Comparison of ENCODE assay signal across 8 cellular contexts in genomic region chr1:224004552-224005315, GRCh38.
DNase-seq lines count a peak whose midpoint lies in the region; ATAC-seq and TF ChIP-seq lines count a peak whose summit lies in the region.
"Not testable (repeated sequence)": the region's sequence is repeated elsewhere in the genome, so short reads cannot be mapped to it uniquely, and the experiment has no call there.

No MANE protein-coding gene starts in this region.

- not testable (repeated sequence) for H3K27me3 Mint-ChIP-seq in activated CD8-positive, alpha-beta memory T cell treated with anti-CD3 and anti-CD28 coated beads, Interleukin-2, amount 10 ng/mL, durations not matched to agents 7 days and 5 days; central memory CD8-positive, alpha-beta T cell

- not testable (repeated sequence) for H3F3A ChIP-seq in SK-N-SH (replicated peaks; ENCODE audit: insufficient read depth)

- H2AFZ ChIP-seq in SK-N-SH (ENCODE audit: low read depth) = not testable (repeated sequence)

- H3K4me1 ChIP-seq in SK-N-SH (ENCODE audit: control insufficient read depth in 1 of 2, insufficient read depth in 2 of 2, low read depth in 1 of 2, low read length in 1 of 2) = not testable (repeated sequence)

- in situ Hi-C loops in GM13976 (cut with MboI; ENCODE audit: low sequenced_read_pairs, unreplicated experiment) = not testable (repeated sequence)

- peaks cover 22% of the 10 kb centered on the region; the same call in 1 of the 2 replicates for H3K79me2 ChIP-seq in SK-N-SH (ENCODE audit: insufficient read depth)

- not testable (repeated sequence) for H3K27me3 ChIP-seq in SK-N-SH (ENCODE audit: insufficient read depth)

- WGBS in SK-N-SH (ENCODE audit: low lambda C conversion rate) = 75% methylated on average over 4 of the region's 4 CpGs

- peak; percentile 50 for TF ChIP-seq CTCF in AG10803 (conservative IDR thresholded peaks at IDR 0.05; ENCODE audit: low read length)
- TF ChIP-seq CTCF in GM13976 (IDR thresholded peaks at IDR 0.05; ENCODE audit: borderline replicate concordance, control extremely low read depth, extremely low read depth, insufficient read depth, missing control alignments) = not testable (repeated sequence)
- peak; percentile 57 for TF ChIP-seq CTCF in SK-N-SH (IDR thresholded peaks at IDR 0.05)

- H3K36me3 Mint-ChIP-seq in activated CD8-positive, alpha-beta memory T cell treated with anti-CD3 and anti-CD28 coated beads, Interleukin-2, amount 10 ng/mL, durations not matched to agents 7 days and 5 days = peaks cover 26% of the 10 kb centered on the region
- not testable (repeated sequence) for H3K36me3 Mint-ChIP-seq in central memory CD8-positive, alpha-beta T cell (ENCODE audit: insufficient read depth)

- not testable (repeated sequence) for H4K20me1 ChIP-seq in SK-N-SH (ENCODE audit: insufficient read depth)

- H3K9me2 ChIP-seq in SK-N-SH = not testable (repeated sequence)

- not testable (repeated sequence) for H3K4me3 ChIP-seq in AG10803 (ENCODE audit: low read length); SK-N-SH (ENCODE audit: low read depth in 2 of 2, low read length in 1 of 2)

- H3K4me2 ChIP-seq in SK-N-SH = not testable (repeated sequence)

- H3K4me1 Mint-ChIP-seq in activated CD8-positive, alpha-beta memory T cell treated with anti-CD3 and anti-CD28 coated beads, Interleukin-2, amount 10 ng/mL, durations not matched to agents 7 days and 5 days; central memory CD8-positive, alpha-beta T cell: not testable (repeated sequence)

- TF ChIP-seq EP300 in SK-N-SH (IDR thresholded peaks at IDR 0.05; ENCODE audit: borderline replicate concordance in 1 of 2, low read depth in 1 of 2, low read length in 1 of 2) = not testable (repeated sequence)

- peak; percentile 27 for DNase-seq in AG10803 (ENCODE audit: low read depth)
- DNase-seq in GM13976 (ENCODE audit: low spot score) = peak; percentile 0
- peak; percentile 82 for DNase-seq in NAMALWA (ENCODE audit: low spot score)
- peak; percentile 6 for DNase-seq in SK-N-SH
- DNase-seq in activated CD8-positive, alpha-beta memory T cell treated with anti-CD3 and anti-CD28 coated beads, Interleukin-2, amount 10 ng/mL, durations not matched to agents 7 days and 5 days = peak; percentile 64
- peak; percentile 26 to 47 for DNase-seq in central memory CD8-positive, alpha-beta T cell (ENCODE audit: low spot score in 2 of 2)
- DNase-seq in kidney glomerular epithelial cell (lab: John Stamatoyannopoulos, UW) = peak; percentile 1
- DNase-seq in stimulated activated CD4-positive, alpha-beta T cell treated with anti-CD3 and anti-CD28 coated beads, Interleukin-2, amount 100 ng/mL, for 4 hours (ENCODE audit: low read depth) = peak; percentile 35

- POLR2A ChIA-PET in SK-N-SH (lab: Yijun Ruan, JAX) = not testable (repeated sequence)

- not testable (repeated sequence) for H3K9me3 ChIP-seq in SK-N-SH

- not testable (repeated sequence) for H3K9me3 Mint-ChIP-seq in activated CD8-positive, alpha-beta memory T cell treated with anti-CD3 and anti-CD28 coated beads, Interleukin-2, amount 10 ng/mL, durations not matched to agents 7 days and 5 days (ENCODE audit: low read depth); central memory CD8-positive, alpha-beta T cell

- peak; percentile 56; the same call in 1 of the 2 replicates for TF ChIP-seq RAD21 in SK-N-SH (IDR thresholded peaks at IDR 0.05; ENCODE audit: low read length)

- not testable (repeated sequence) for H3K27ac ChIP-seq in SK-N-SH (ENCODE audit: low read depth in 2 of 2, low read length in 1 of 2)

- peaks cover 7 to 17% of the 10 kb centered on the region in 2 experiments for H3K36me3 ChIP-seq in SK-N-SH (replicated peaks in 1 of 2; ENCODE audit: control insufficient read depth in 1 of 2, insufficient read depth in 2 of 2, low read length in 1 of 2)

- H3K4me3 Mint-ChIP-seq in activated CD8-positive, alpha-beta memory T cell treated with anti-CD3 and anti-CD28 coated beads, Interleukin-2, amount 10 ng/mL, durations not matched to agents 7 days and 5 days = not testable (repeated sequence)
- H3K4me3 Mint-ChIP-seq in central memory CD8-positive, alpha-beta T cell = peak overlapping the region; percentile 25

- not testable (repeated sequence) for H3K27ac Mint-ChIP-seq in activated CD8-positive, alpha-beta memory T cell treated with anti-CD3 and anti-CD28 coated beads, Interleukin-2, amount 10 ng/mL, durations not matched to agents 7 days and 5 days
- H3K27ac Mint-ChIP-seq in central memory CD8-positive, alpha-beta T cell (ENCODE audit: low read depth) = peak overlapping the region; percentile 90

- not testable (repeated sequence) for H3K9ac ChIP-seq in SK-N-SH

- ATAC-seq in activated CD8-positive, alpha-beta memory T cell treated with anti-CD3 and anti-CD28 coated beads, Interleukin-2, amount 10 ng/mL, durations not matched to agents 7 days and 5 days; central memory CD8-positive, alpha-beta T cell (replicated peaks; ENCODE audit: extremely low read depth, poor library complexity, severe bottlenecking): not testable (repeated sequence)

- CTCF ChIA-PET in SK-N-SH (lab: Yijun Ruan, JAX); activated CD8-positive, alpha-beta memory T cell treated with anti-CD3 and anti-CD28 coated beads, Interleukin-2, amount 10 ng/mL, durations not matched to agents 7 days and 5 days (lab: Charles Lee): not testable (repeated sequence)

Comparison
In these comparisons a context has a peak if more than half of its experiments do, and no peak if none do; other contexts are left out.
1. DNase-seq: peak in every context shown above with its lines; median percentile 82 in NAMALWA; 64 in activated CD8-positive, alpha-beta memory T cell treated with anti-CD3 and anti-CD28 coated beads, Interleukin-2, amount 10 ng/mL, durations not matched to agents 7 days and 5 days; 36 in central memory CD8-positive, alpha-beta T cell; 35 in stimulated activated CD4-positive, alpha-beta T cell treated with anti-CD3 and anti-CD28 coated beads, Interleukin-2, amount 100 ng/mL, for 4 hours; 27 in AG10803; 6 in SK-N-SH; 1 in kidney glomerular epithelial cell; 0 in GM13976.